In genomic region chrX:103329991-103330390, GRCh38 we compare ENCODE assay signal across 9 cellular contexts. TPM values are rescaled to one million over a fixed set of nuclear protein-coding genes. Genes with fewer than 3 reads are reported as not detected.
DNase-seq lines count a peak whose midpoint lies in the region; ATAC-seq and TF ChIP-seq lines count a peak whose summit lies in the region.
"Had no signal": no experiment of that assay in that cellular context is flagged by ENCODE, and none has a peak within 500 bp of the region (broad histone marks: within the 10 kb centered on the region; RNA-seq: fewer than 3 reads in every experiment).

TSS of gene TCEAL7 (plus strand) at chrX:103330239. CDS start at chrX:103331404, 1,165 bp downstream.

- DNase-seq in Right ventricle myocardium inferior (ENCODE audit: missing footprints), result no peak
- DNase-seq in cardiac septum (ENCODE audit: low spot score), result no peak
- peak; percentile 31 for DNase-seq in fibroblast of villous mesenchyme (ENCODE audit: low read depth)
- DNase-seq in myocyte (ENCODE audit: low read depth), result peak; percentile 94
- no peak for DNase-seq in vagina (ENCODE audit: extremely low spot score in 2 of 2)
- no peak for DNase-seq in activated T-cell treated with anti-CD3 and anti-CD28 coated beads, Interleukin-2, amount 50 U/mL, for 72 hours
- DNase-seq in mesenteric fat pad (ENCODE audit: low spot score), result no peak

- no peaks in the 10 kb centered on the region for H3K36me3 ChIP-seq in vagina

- intact Hi-C loops in Right ventricle myocardium inferior (cut with DNase I), result no loop called here
- intact Hi-C loops in cardiac septum (cut with DNase I), result no loop called here
- intact Hi-C loops in vagina (cut with DNase I), result no loop called here

- no peaks in the 10 kb centered on the region for H3K27me3 ChIP-seq in vagina

- peak within 1 kb of the TSS; percentile 74 for H3K27ac ChIP-seq in vagina

- H3K9me3 ChIP-seq in vagina, result no peaks in the 10 kb centered on the region

- H3K4me1 Mint-ChIP-seq in activated T-cell treated with anti-CD3 and anti-CD28 coated beads, Interleukin-2, amount 50 U/mL, for 72 hours (ENCODE audit: low read depth), result no peaks in the 10 kb centered on the region
- H3K4me1 Mint-ChIP-seq: IgD-negative memory B cell had no signal

- peaks cover 54% of the 10 kb centered on the region for H3K27me3 Mint-ChIP-seq in activated T-cell treated with anti-CD3 and anti-CD28 coated beads, Interleukin-2, amount 50 U/mL, for 72 hours (ENCODE audit: low read depth)

- H3K4me3 ChIP-seq in fibroblast of villous mesenchyme (ENCODE audit: low read depth, low read length) (peak within 1 kb of the TSS; percentile 40), vagina (peak within 1 kb of the TSS; percentile 32 to 35)

- H3K27ac Mint-ChIP-seq in activated T-cell treated with anti-CD3 and anti-CD28 coated beads, Interleukin-2, amount 50 U/mL, for 72 hours, result no peak within 1 kb of the TSS

- TF ChIP-seq CTCF in fibroblast of villous mesenchyme (IDR thresholded peaks at IDR 0.05; ENCODE audit: insufficient read depth, low read depth, low read length) (no peak), vagina (IDR thresholded peaks at IDR 0.05) (no peak)

- H3K4me1 ChIP-seq in vagina, result no peaks in the 10 kb centered on the region

- H3K9me3 Mint-ChIP-seq in activated T-cell treated with anti-CD3 and anti-CD28 coated beads, Interleukin-2, amount 50 U/mL, for 72 hours, result no peaks in the 10 kb centered on the region
- H3K9me3 Mint-ChIP-seq: IgD-negative memory B cell had no signal

- ATAC-seq in Right ventricle myocardium inferior (peak; percentile 81), GM18858 (IDR thresholded peaks at IDR 0.05; ENCODE audit: unreplicated experiment) (no peak)
- ATAC-seq in activated T-cell treated with anti-CD3 and anti-CD28 coated beads, Interleukin-2, amount 50 U/mL, for 72 hours (replicated peaks in 1 of 2), result no peak

- TF ChIP-seq POLR2A in vagina (IDR thresholded peaks at IDR 0.05), result peak in 1 of 2 donors; percentile 30

- H3K4me3 Mint-ChIP-seq in activated T-cell treated with anti-CD3 and anti-CD28 coated beads, Interleukin-2, amount 50 U/mL, for 72 hours, result peak within 1 kb of the TSS in 1 of 2 donors; percentile 35
- H3K4me3 Mint-ChIP-seq: IgD-negative memory B cell had no signal

- no peaks in the 10 kb centered on the region for H3K36me3 Mint-ChIP-seq in activated T-cell treated with anti-CD3 and anti-CD28 coated beads, Interleukin-2, amount 50 U/mL, for 72 hours (ENCODE audit: insufficient read depth in 2 of 2)
- H3K36me3 Mint-ChIP-seq: IgD-negative memory B cell had no signal

RNA-seq across cellular contexts. Expression of gene TCEAL7, which starts in this region (rescaled TPM):
- total RNA-seq in Right ventricle myocardium inferior (3.1 TPM), cardiac septum (6.4 TPM), fibroblast of villous mesenchyme (37.0 and 44.5 TPM in 2 replicates), myocyte (54.0 and 66.3 TPM in 2 replicates), vagina (15.7 TPM), mesenteric fat pad (2.4 TPM)
- 16.7 TPM for polyA plus RNA-seq in myocyte (2012)
- total RNA-seq in activated T-cell treated with anti-CD3 and anti-CD28 coated beads, Interleukin-2, amount 50 U/mL, for 72 hours, result not detected
- polyA plus RNA-seq: IgD-negative memory B cell had no signal

Comparison
In these comparisons a context has a peak if more than half of its experiments do, and no peak if none do; other contexts are left out.
1. DNase-seq: peak in fibroblast of villous mesenchyme (single experiment) and myocyte (single experiment); none in Right ventricle myocardium inferior (single experiment), cardiac septum (single experiment), vagina (0 of 2), activated T-cell treated with anti-CD3 and anti-CD28 coated beads, Interleukin-2, amount 50 U/mL, for 72 hours (0 of 2) and mesenteric fat pad (single experiment).